Comparison of ENCODE assay signal across 8 cellular contexts in the genomic region with DNA sequence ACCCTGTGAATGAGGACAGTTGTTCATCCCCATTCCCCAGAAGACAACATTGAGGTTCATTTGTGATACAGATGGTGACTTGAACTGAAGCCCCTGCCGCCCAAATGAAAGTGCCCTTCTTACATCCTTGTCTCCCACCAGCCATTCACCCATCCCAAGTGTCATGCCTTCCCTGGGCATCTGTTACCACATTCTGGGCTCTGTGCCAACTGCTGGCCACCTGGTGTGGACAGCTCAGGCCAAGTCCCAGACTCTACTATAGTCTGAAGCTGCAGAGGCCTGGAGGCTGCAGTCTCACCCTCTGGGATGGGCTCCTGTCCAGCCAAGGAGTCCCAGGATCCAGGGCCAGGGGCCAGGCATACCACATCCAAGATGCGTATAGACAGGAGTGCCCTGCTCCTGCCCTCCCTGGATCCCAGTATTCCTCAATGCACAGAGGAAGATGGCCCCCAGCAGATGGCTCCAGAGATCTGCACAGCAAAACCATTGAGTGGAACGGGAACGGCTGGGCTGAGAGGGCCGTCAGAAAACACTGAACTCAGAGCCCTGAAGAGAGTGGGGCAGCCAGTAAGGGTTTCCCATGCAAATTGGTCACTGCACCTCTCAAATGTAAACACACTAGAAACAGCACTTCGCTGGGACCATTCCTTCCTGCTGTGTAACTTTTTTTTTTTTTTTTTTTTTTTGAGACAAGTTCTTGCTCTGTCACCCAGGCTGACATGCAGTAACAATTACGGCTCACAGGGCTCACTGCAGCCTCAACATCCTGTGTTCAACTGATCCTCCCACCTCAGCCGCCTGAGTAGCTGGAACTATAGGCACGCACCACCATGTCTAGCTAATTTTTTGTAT. TPM values are rescaled to one million over a fixed set of nuclear protein-coding genes. Genes with fewer than 3 reads are reported as not detected.
DNase-seq lines count a peak whose midpoint lies in the region; ATAC-seq and TF ChIP-seq lines count a peak whose summit lies in the region.

No MANE protein-coding gene starts in this region.

- peak; percentile 68 to 86 (median 82) for ATAC-seq in heart left ventricle
- no peak for ATAC-seq in HG02973 (IDR thresholded peaks at IDR 0.05; ENCODE audit: unreplicated experiment)

- H3K4me3 ChIP-seq in Loucy (ENCODE audit: low read length, poor library complexity, severe bottlenecking) (peak overlapping the region; percentile 64), adrenal gland (no peak overlapping the region), heart left ventricle (no peak overlapping the region)

- intact Hi-C loops in adrenal gland (cut with DNase I) (loop anchor here (2.0 to 10.0 kb wide), 2 partner anchors 56 kb away; no protein-coding TSS in a partner anchor), heart left ventricle (cut with DNase I) (loop anchor here (1.0 to 5.0 kb wide), 9 partner anchors 41 to 60 kb away; no protein-coding TSS in a partner anchor)

- H3K9me2 ChIP-seq in Loucy (replicated peaks; ENCODE audit: low read depth, low read length), result no peaks in the 10 kb centered on the region

- H3K9me3 ChIP-seq in Loucy (ENCODE audit: insufficient read depth, low read depth, low read length), result no peaks in the 10 kb centered on the region
- no peaks in the 10 kb centered on the region for H3K9me3 ChIP-seq in adrenal gland (replicated peaks in 1 of 3)
- no peaks in the 10 kb centered on the region for H3K9me3 ChIP-seq in heart left ventricle

- no peak overlapping the region for H2AFZ ChIP-seq in Loucy (ENCODE audit: low read length)

- H3K4me2 ChIP-seq in Loucy (ENCODE audit: low read depth, low read length, poor library complexity, severe bottlenecking), result peak overlapping the region; percentile 87

- H3K9ac ChIP-seq in Loucy (ENCODE audit: low read depth, low read length, poor library complexity, severe bottlenecking), result peak overlapping the region; percentile 81

- peak; percentile 54 for DNase-seq in activated gamma-delta T cell treated with Interleukin-2 at 50 U/mL for 16 hours
- no peak for DNase-seq in activated gamma-delta T cell (lab: John Stamatoyannopoulos, UW)
- peak; percentile 96 for DNase-seq in SHP77 treated with DMSO at 0.1 percent for 48 hours (lab: John Stamatoyannopoulos, UW)
- peak; percentile 39 to 81 (median 58) for DNase-seq in adrenal gland
- DNase-seq in heart left ventricle, result peak; percentile 68 to 79 (median 71)
- peak; percentile 84 for DNase-seq in pons (ENCODE audit: low spot score)

- peaks cover 8% of the 10 kb centered on the region; the same call in 1 of the 2 replicates for H3F3A ChIP-seq in Loucy (ENCODE audit: low read depth)

- TF ChIP-seq CTCF in Loucy (conservative IDR thresholded peaks at IDR 0.05; ENCODE audit: low read length) (peak; percentile 71), adrenal gland (IDR thresholded peaks at IDR 0.05) (peak in 5 of 6 experiments; percentile 42 to 64 (median 51)), heart left ventricle (IDR thresholded peaks at IDR 0.05) (peak; percentile 57 to 80 (median 69))

- H3K27me3 ChIP-seq in Loucy (ENCODE audit: insufficient read depth, low read length, poor library complexity, severe bottlenecking), result no peaks in the 10 kb centered on the region
- H3K27me3 ChIP-seq in adrenal gland, result no peaks in the 10 kb centered on the region
- H3K27me3 ChIP-seq in heart left ventricle, result no peaks in the 10 kb centered on the region

- H3K36me3 ChIP-seq in Loucy (ENCODE audit: insufficient read depth, low read length) (peaks cover 4% of the 10 kb centered on the region; the same call in 1 of the 2 replicates), adrenal gland (replicated peaks in 1 of 2) (no peaks in the 10 kb centered on the region), heart left ventricle (peaks cover 0 to 17% (median 0%) of the 10 kb centered on the region in 9 donors)

- TF ChIP-seq POLR2A in adrenal gland (IDR thresholded peaks at IDR 0.05), result no peak
- no peak for TF ChIP-seq POLR2A in heart left ventricle (IDR thresholded peaks at IDR 0.05)

- peak overlapping the region in 1 of 5 donors; percentile 40 for H3K27ac ChIP-seq in adrenal gland
- H3K27ac ChIP-seq in heart left ventricle, result peak overlapping the region in 3 of 12 donors; percentile 5 to 60 (median 53)

- peaks cover 27% of the 10 kb centered on the region for H4K20me1 ChIP-seq in Loucy (ENCODE audit: insufficient read depth, low read length, poor library complexity, severe bottlenecking)

- WGBS in adrenal gland, 4 donors, result 35 to 53% (median 43%) methylated on average over 7 to 9 of the region's 9 CpGs
- WGBS in heart left ventricle, 4 donors, result 23 to 32% (median 28%) methylated on average over 9 of the region's 9 CpGs

- H3K79me2 ChIP-seq in Loucy (ENCODE audit: insufficient read depth, low read length), result peaks cover 93% of the 10 kb centered on the region

- peaks cover 46% of the 10 kb centered on the region for H3K4me1 ChIP-seq in Loucy (ENCODE audit: insufficient read depth, low read length, poor library complexity, severe bottlenecking)
- peaks cover 0 to 16% of the 10 kb centered on the region in 2 donors for H3K4me1 ChIP-seq in adrenal gland (replicated peaks in 1 of 2)
- peaks cover 0 to 68% (median 21%) of the 10 kb centered on the region in 12 donors for H3K4me1 ChIP-seq in heart left ventricle

RNA-seq across cellular contexts. Expression of gene ARRB1, which starts 22.8 kb away (rescaled TPM):
- total RNA-seq in adrenal gland (10 to 100 TPM; 23.7 to 53.7 (median 32.0) TPM), heart left ventricle (10 to 100 TPM; 15.2 to 58.9 (median 29.2) TPM)
- polyA plus RNA-seq in adrenal gland (10 to 100 TPM in 1 of 3 donors, 1 to 10 TPM in 2; 4.9 to 15.2 (median 8.8) TPM), heart left ventricle (10 to 100 TPM in 1 of 2 donors, 1 to 10 TPM in 1; 7.9 to 12.5 TPM)
